Comparison of ENCODE assay signal across 11 cellular contexts in the genomic region with DNA sequence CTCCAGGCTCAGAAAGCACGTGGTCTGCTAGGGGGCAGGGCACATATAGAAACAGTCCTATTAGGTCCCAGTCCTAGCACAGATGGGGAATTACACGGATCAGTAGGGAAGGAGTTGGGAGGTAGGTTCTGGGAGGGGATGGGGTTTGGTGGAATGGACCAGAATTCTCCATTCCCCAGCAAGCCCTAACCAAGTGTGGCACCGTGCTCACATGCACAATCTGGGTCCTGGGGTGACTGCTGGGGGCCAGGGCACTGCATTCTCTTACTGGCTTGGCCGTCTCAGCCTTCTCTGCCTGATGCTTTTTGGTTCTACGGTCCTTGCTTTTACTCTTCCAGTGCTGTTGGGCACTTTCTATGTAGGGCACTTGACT. TPM values are rescaled to one million over a fixed set of nuclear protein-coding genes. Genes with fewer than 3 reads are reported as not detected.
DNase-seq lines count a peak whose midpoint lies in the region; ATAC-seq, FAIRE-seq and TF ChIP-seq lines count a peak whose summit lies in the region.
"Had no signal": no experiment of that assay in that cellular context is flagged by ENCODE, and none has a peak within 500 bp of the region (broad histone marks: within the 10 kb centered on the region; RNA-seq: fewer than 3 reads in every experiment).

No MANE protein-coding gene starts in this region.

- H3K27ac ChIP-seq in A549 (peak overlapping the region; percentile 75 to 86), IMR-90 (ENCODE audit: insufficient read depth, low read length) (no peak overlapping the region), mammary epithelial cell (ENCODE audit: insufficient read depth, low read depth, low read length) (peak overlapping the region; percentile 88), neural progenitor cell (no peak overlapping the region)

- TF ChIP-seq POLR2A in A549 (IDR thresholded peaks at IDR 0.05; ENCODE audit: low read length) (no peak), IMR-90 (IDR thresholded peaks at IDR 0.05; ENCODE audit: low read depth, low read length) (no peak)

- peaks cover 65% of the 10 kb centered on the region for H3K4me1 Mint-ChIP-seq in neural progenitor cell

- no TSS peak for BruUV-seq in IMR-90 (replicated peaks; lab: Mats Ljungman, UMichigan)
- no TSS peak for BruUV-seq in mammary epithelial cell (replicated peaks; lab: Mats Ljungman, UMichigan)

- H2BK5ac ChIP-seq in IMR-90 (ENCODE audit: low read depth, low read length, poor library complexity, severe bottlenecking): no peak overlapping the region

- DNase-seq in A549 (ENCODE audit: low read depth in 1 of 2, low spot score in 1 of 2) (no peak), IMR-90 (no peak), mammary epithelial cell (no peak), neural progenitor cell (ENCODE audit: low spot score) (no peak), NAMALWA (ENCODE audit: low spot score) (no peak), NCI-H510A (lab: John Stamatoyannopoulos, UW) (no peak)
- no peak for DNase-seq in activated CD8-positive, alpha-beta memory T cell treated with anti-CD3 and anti-CD28 coated beads, Interleukin-2, amount 50 U/mL, for 4 hours
- DNase-seq in central memory CD4-positive, alpha-beta T cell: no peak
- DNase-seq: activated CD4-positive, alpha-beta T cell treated with anti-CD3 and anti-CD28 coated beads for 1 hour; stimulated activated naive CD4-positive, alpha-beta T cell had no signal

- in situ Hi-C loops in IMR-90 (cut with MboI; ENCODE audit: low sequenced_read_pairs): no loop called here
- in situ Hi-C loops in mammary epithelial cell (cut with MboI; ENCODE audit: low sequenced_read_pairs in 2 of 2): loop anchor here (5.0 to 25.0 kb wide), 4 partner anchors 71 to 501 kb away; a partner anchor contains a TSS

- peak overlapping the region; percentile 46 for H3K27ac Mint-ChIP-seq in neural progenitor cell

- H3K4me3 Mint-ChIP-seq in neural progenitor cell: no peak overlapping the region

- peaks cover 2% of the 10 kb centered on the region for H3K9me3 Mint-ChIP-seq in neural progenitor cell

- H3K79me2 ChIP-seq in mammary epithelial cell (ENCODE audit: insufficient read depth, low read length): no peaks in the 10 kb centered on the region
- no peaks in the 10 kb centered on the region for H3K79me2 ChIP-seq in neural progenitor cell (ENCODE audit: low read depth)

- H3K9ac ChIP-seq in IMR-90 (ENCODE audit: low read depth, low read length): no peak overlapping the region
- peak overlapping the region; percentile 47 for H3K9ac ChIP-seq in mammary epithelial cell (ENCODE audit: insufficient read depth, low read length)
- H3K9ac ChIP-seq in neural progenitor cell: no peak overlapping the region

- H2AFZ ChIP-seq in IMR-90 (replicated peaks; ENCODE audit: low read length, poor library complexity) (peak overlapping the region; percentile 78), mammary epithelial cell (ENCODE audit: low read depth, low read length) (no peak overlapping the region), neural progenitor cell (replicated peaks) (no peak overlapping the region)

- intact Hi-C loops in IMR-90 (cut with micrococcal nuclease) (no loop called here), mammary epithelial cell (cut with micrococcal nuclease) (loop anchor here (1.0 kb wide), 2 partner anchors 110 to 122 kb away; a partner anchor contains a TSS)

- H3K23ac ChIP-seq in IMR-90 (ENCODE audit: low read depth, low read length): no peak overlapping the region

- TF ChIP-seq EP300 in A549 (IDR thresholded peaks at IDR 0.05): no peak

- 76% methylated on average over 5 of the region's 5 CpGs for WGBS in A549 (ENCODE audit: missing lambda C conversion rate)
- no CpG with 5 or more reads among the region's 5 CpGs for WGBS in IMR-90 (ENCODE audit: extremely low coverage in 2 of 2, insufficient read length in 1 of 2), 2 experiments
- 100% methylated on average over 5 of the region's 5 CpGs for WGBS in mammary epithelial cell (ENCODE audit: low coverage, missing lambda C conversion rate)

- ATAC-seq in A549 (no peak), IMR-90 (ENCODE audit: low read depth) (no peak)

- no peaks in the 10 kb centered on the region for H3K36me3 Mint-ChIP-seq in neural progenitor cell

- H3K56ac ChIP-seq in IMR-90 (ENCODE audit: extremely low read depth, insufficient read depth, low read length): no peak overlapping the region

- no peak overlapping the region for H2BK120ac ChIP-seq in IMR-90 (ENCODE audit: low read depth, low read length)

- H3K4ac ChIP-seq in IMR-90 (ENCODE audit: low read depth, low read length): 0 out of 2 replicates have a peak overlapping the region, but pooled peaks have one; percentile 17

- H3K79me1 ChIP-seq in IMR-90 (ENCODE audit: low read depth in 1 of 2, low read length in 2 of 2): no peaks in the 10 kb centered on the region

- H2BK15ac ChIP-seq in IMR-90 (ENCODE audit: low read depth, low read length): no peak overlapping the region

- H3K36me3 ChIP-seq in IMR-90 (ENCODE audit: control insufficient read depth, insufficient read depth, low read length): no peaks in the 10 kb centered on the region
- H3K36me3 ChIP-seq in mammary epithelial cell (ENCODE audit: insufficient read depth, low read length): no peaks in the 10 kb centered on the region
- H3K36me3 ChIP-seq in neural progenitor cell: no peaks in the 10 kb centered on the region
- H3K36me3 ChIP-seq: heart right ventricle had no signal

- no peak overlapping the region for H3K18ac ChIP-seq in IMR-90 (ENCODE audit: low read depth, low read length)

- H3K14ac ChIP-seq in IMR-90 (replicated peaks; ENCODE audit: low read depth, low read length): no peak overlapping the region

- H3K27me3 Mint-ChIP-seq in neural progenitor cell (ENCODE audit: insufficient read depth, low read depth): peaks cover 26% of the 10 kb centered on the region

- no peak for FAIRE-seq in A549 (lab: Jason Lieb, UNC)

- dilution Hi-C loops in IMR-90 (cut with HindIII; ENCODE audit: low sequenced_read_pairs, unreplicated experiment): no loop called here
- dilution Hi-C loops in mammary epithelial cell (cut with HindIII; ENCODE audit: low sequenced_read_pairs): loop anchor here (5.0 kb wide), 2 partner anchors 71 to 121 kb away; a partner anchor contains a TSS

- peaks cover 88% of the 10 kb centered on the region for H3K4me1 ChIP-seq in A549
- H3K4me1 ChIP-seq in IMR-90 (ENCODE audit: control insufficient read depth, insufficient read depth, low read length): peaks cover 24% of the 10 kb centered on the region
- H3K4me1 ChIP-seq in mammary epithelial cell (ENCODE audit: insufficient read depth, low read length): peaks cover 24% of the 10 kb centered on the region
- peaks cover 14% of the 10 kb centered on the region for H3K4me1 ChIP-seq in neural progenitor cell

- peak overlapping the region; percentile 44; the same call in 1 of the 2 replicates for H2AK5ac ChIP-seq in IMR-90 (ENCODE audit: low read depth, low read length)

- POLR2A ChIA-PET in A549 (lab: Yijun Ruan, JAX) (interaction anchor here (3.8 kb wide), 1 partner anchor 122 kb away, joined by 52 read pairs; a partner anchor contains a TSS), IMR-90 (lab: Charles Lee; ENCODE audit: unreplicated experiment) (no interaction called here)

- no peaks in the 10 kb centered on the region for H3F3A ChIP-seq in neural progenitor cell (ENCODE audit: low read depth)

- H2BK20ac ChIP-seq in IMR-90 (ENCODE audit: low read depth, low read length): no peak overlapping the region; the same call in 1 of the 2 replicates

- TF ChIP-seq RAD21 in A549 (conservative IDR thresholded peaks at IDR 0.05 in 1 of 2, IDR thresholded peaks at IDR 0.05 in 1 of 2) (no peak), IMR-90 (IDR thresholded peaks at IDR 0.05; ENCODE audit: low read length) (no peak)

- H3K4me3 ChIP-seq in A549: no peak overlapping the region
- H3K4me3 ChIP-seq in IMR-90 (ENCODE audit: insufficient read depth, low read depth, low read length): no peak overlapping the region
- H3K4me3 ChIP-seq in mammary epithelial cell (replicated peaks in 1 of 3; ENCODE audit: insufficient read depth in 1 of 3, low read depth in 2 of 3, low read length in 3 of 3): no peak overlapping the region
- no peak overlapping the region for H3K4me3 ChIP-seq in neural progenitor cell
- H3K4me3 ChIP-seq: heart right ventricle had no signal

- H4K20me1 ChIP-seq in IMR-90 (ENCODE audit: insufficient read depth, low read length): peaks cover 6% of the 10 kb centered on the region; the same call in 1 of the 2 replicates
- no peaks in the 10 kb centered on the region for H4K20me1 ChIP-seq in mammary epithelial cell (ENCODE audit: insufficient read depth, low read length)
- H4K20me1 ChIP-seq in neural progenitor cell (ENCODE audit: low read depth): no peaks in the 10 kb centered on the region

- peak overlapping the region; percentile 29; the same call in 1 of the 2 replicates for H4K91ac ChIP-seq in IMR-90 (ENCODE audit: insufficient read depth, low read depth, low read length)

- H3K27me3 ChIP-seq in IMR-90 (ENCODE audit: control insufficient read depth, insufficient read depth, low read length): no peaks in the 10 kb centered on the region
- no peaks in the 10 kb centered on the region for H3K27me3 ChIP-seq in mammary epithelial cell (ENCODE audit: insufficient read depth, low read length)
- H3K27me3 ChIP-seq in neural progenitor cell: no peaks in the 10 kb centered on the region
- H3K27me3 ChIP-seq: heart right ventricle had no signal

- no peak overlapping the region for H4K8ac ChIP-seq in IMR-90 (ENCODE audit: low read depth in 2 of 2, low read length in 2 of 2)

- CTCF ChIA-PET in A549 (lab: Yijun Ruan, JAX) (no interaction called here), IMR-90 (lab: Yijun Ruan, JAX) (no interaction called here), mammary epithelial cell (lab: Charles Lee; ENCODE audit: low non-redundant PET) (no interaction called here)

- TF ChIP-seq CTCF in A549 (IDR thresholded peaks at IDR 0.05): no peak
- no peak for TF ChIP-seq CTCF in IMR-90 (conservative IDR thresholded peaks at IDR 0.05; ENCODE audit: low read depth, low read length)
- no peak for TF ChIP-seq CTCF in mammary epithelial cell (conservative IDR thresholded peaks at IDR 0.05 in 1 of 2, IDR thresholded peaks at IDR 0.05 in 1 of 2; ENCODE audit: extremely low read depth in 1 of 2, insufficient read depth in 1 of 2, low read depth in 1 of 2, low read length in 2 of 2)
- no peak for TF ChIP-seq CTCF in neural progenitor cell (IDR thresholded peaks at IDR 0.05)

- peak overlapping the region; percentile 71 for H3K4me2 ChIP-seq in A549
- H3K4me2 ChIP-seq in IMR-90 (ENCODE audit: low read depth, low read length): no peak overlapping the region
- H3K4me2 ChIP-seq in mammary epithelial cell (ENCODE audit: insufficient read depth, low read depth, low read length): peak overlapping the region; percentile 3
- no peak overlapping the region for H3K4me2 ChIP-seq in neural progenitor cell

- peak overlapping the region; percentile 29 for H2AK9ac ChIP-seq in IMR-90 (replicated peaks; ENCODE audit: low read depth, low read length, poor library complexity)

- peaks cover 28% of the 10 kb centered on the region for H3K9me1 ChIP-seq in IMR-90 (ENCODE audit: insufficient read depth, low read length)

- H3K9me3 ChIP-seq in A549: no peaks in the 10 kb centered on the region
- no peaks in the 10 kb centered on the region for H3K9me3 ChIP-seq in IMR-90 (ENCODE audit: control insufficient read depth, insufficient read depth, low read length)
- H3K9me3 ChIP-seq in mammary epithelial cell (replicated peaks; ENCODE audit: insufficient read depth, low read length): no peaks in the 10 kb centered on the region
- H3K9me3 ChIP-seq in neural progenitor cell (ENCODE audit: low read depth): no peaks in the 10 kb centered on the region
- H3K9me3 ChIP-seq: heart right ventricle had no signal

- no peak overlapping the region for H4K5ac ChIP-seq in IMR-90 (ENCODE audit: low read depth, low read length)

RNA-seq across cellular contexts. Expression of a gene that starts 53.9 kb away (rescaled TPM):
- 83.9 and 90.5 TPM in 2 replicates for polyA plus RNA-seq in A549 (2011; rRNA removed)
- polyA plus RNA-seq in A549 (2012; cell fraction: cytosol; rRNA removed): 98.4 and 99.7 TPM in 2 replicates
- polyA plus RNA-seq in A549 (2012; cell fraction: nucleus; rRNA removed): 30.7 and 43.2 TPM in 2 replicates
- polyA plus RNA-seq in A549 (2017; fragmentation: RNase III; extraction: RNeasy Plus Mini Kit Qiagen cat#74134 plus additional on column Dnase treatment): 50.8 to 56.4 TPM (median 55.3 TPM) in 3 replicates
- 21.9 and 29.3 TPM in 2 replicates for polyA minus RNA-seq in A549 (2011; rRNA and poly(A)+ RNA removed)
- total RNA-seq in IMR-90 (2012; rRNA removed): 15.0 and 16.0 TPM in 2 replicates
- polyA plus RNA-seq in IMR-90 (2012; rRNA removed): 40.4 and 50.6 TPM in 2 replicates
- 42.0 and 55.1 TPM in 2 replicates for polyA plus RNA-seq in IMR-90 (2012; cell fraction: cytosol; rRNA removed)
- 11.2 and 13.0 TPM in 2 replicates for polyA plus RNA-seq in IMR-90 (2012; cell fraction: nucleus; rRNA removed; ENCODE audit: low replicate concordance)
- total RNA-seq in mammary epithelial cell: 10 to 100 TPM; 35.5 to 46.2 TPM
- 37.5 TPM for polyA plus RNA-seq in mammary epithelial cell
- 8.3 TPM for polyA minus RNA-seq in mammary epithelial cell
- total RNA-seq in neural progenitor cell (ENCODE audit: low replicate concordance): 6.8 and 8.2 TPM in 2 replicates

Comparison
In these comparisons a context has a peak if more than half of its experiments do, and no peak if none do; other contexts are left out.
1. H3K27ac ChIP-seq: peak in A549 (2 of 2) and mammary epithelial cell (single experiment); none in IMR-90 (single experiment) and neural progenitor cell (single experiment).
2. H3K4me2 ChIP-seq: peak in A549 (single experiment) and mammary epithelial cell (single experiment); none in IMR-90 (single experiment) and neural progenitor cell (single experiment).